2 cellular contexts compared by ENCODE assay signal in genomic region chr17:81478119-81478518, GRCh38.
TF ChIP-seq lines count a peak whose summit lies in the region.

No MANE protein-coding gene starts in this region.

TF ChIP-seq in HepG2, 621 proteins besides CTCF, POLR2A, EP300 and RAD21:
- TF ChIP-seq ZBTB39 (CRISPR knock-in tag; IDR thresholded peaks at IDR 0.05) (no peak), ZBTB33 (CRISPR knock-in tag; IDR thresholded peaks at IDR 0.05) (peak; percentile 17; the same call in 1 of the 2 replicates), ZNF75D (CRISPR knock-in tag; IDR thresholded peaks at IDR 0.05; ENCODE audit: borderline replicate concordance) (no peak), TSC22D2 (CRISPR knock-in tag; IDR thresholded peaks at IDR 0.05; ENCODE audit: borderline replicate concordance) (no peak), NFKBIZ (CRISPR knock-in tag; IDR thresholded peaks at IDR 0.05) (no peak), THAP8 (CRISPR knock-in tag; IDR thresholded peaks at IDR 0.05; ENCODE audit: borderline replicate concordance) (no peak)

TF ChIP-seq in H1, 55 proteins besides CTCF, POLR2A, EP300 and RAD21:
- no peak for TF ChIP-seq BCL11A (IDR thresholded peaks at IDR 0.05; ENCODE audit: low read depth in 2 of 2, low read length in 2 of 2)
- no peak for TF ChIP-seq NANOG (IDR thresholded peaks at IDR 0.05; ENCODE audit: insufficient read depth, low read depth, low read length, poor library complexity, severe bottlenecking)
- TF ChIP-seq CREB1 (IDR thresholded peaks at IDR 0.05): no peak
- no peak for TF ChIP-seq BACH1 (IDR thresholded peaks at IDR 0.05; ENCODE audit: low read length)
- no peak for TF ChIP-seq CTBP2 (IDR thresholded peaks at IDR 0.05; ENCODE audit: borderline replicate concordance, insufficient read depth, insufficient read length, low read length)
- no peak for TF ChIP-seq GTF2F1 (IDR thresholded peaks at IDR 0.05; ENCODE audit: borderline replicate concordance, low read depth, low read length)
- TF ChIP-seq HDAC6 (IDR thresholded peaks at IDR 0.05; ENCODE audit: low read depth, low read length): no peak
- TF ChIP-seq GABPA (IDR thresholded peaks at IDR 0.05; ENCODE audit: borderline replicate concordance, insufficient read depth, low read length): no peak
- TF ChIP-seq TAF1 (IDR thresholded peaks at IDR 0.05; ENCODE audit: low read depth, low read length): no peak
